Comparison of ENCODE assay signal across 8 cellular contexts in the genomic region with DNA sequence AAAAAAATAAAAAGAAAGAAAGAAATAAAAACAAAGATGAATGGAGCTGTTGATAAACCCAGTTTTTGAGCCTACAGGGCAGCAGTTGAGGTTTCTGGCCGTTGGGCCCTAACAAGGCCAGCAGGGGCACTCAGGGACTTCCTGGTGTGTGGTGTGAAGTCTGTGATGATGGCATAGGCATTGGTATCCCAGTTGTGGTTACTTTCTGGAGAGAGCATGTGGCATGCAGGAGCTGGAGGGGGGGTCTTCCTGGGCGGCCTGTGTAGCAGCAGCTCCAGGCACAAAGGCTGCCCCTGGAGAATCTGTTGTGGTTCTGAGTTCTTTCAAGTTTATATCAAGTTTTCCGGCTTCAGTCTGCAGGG. TPM values are rescaled to one million over a fixed set of nuclear protein-coding genes. Genes with fewer than 3 reads are reported as not detected.
A peak's percentile ranks its signal among the peaks of the same experiment; 100 is the strongest.
DNase-seq lines count a peak whose midpoint lies in the region; ATAC-seq and TF ChIP-seq lines count a peak whose summit lies in the region.

No MANE protein-coding gene starts in this region.

- intact Hi-C loops in activated CD8-positive, alpha-beta T cell treated with anti-CD3 and anti-CD28 coated beads for 36 hours (cut with micrococcal nuclease): no loop called here
- intact Hi-C loops in left colon (cut with DNase I, micrococcal nuclease): no loop called here

- H3K27me3 ChIP-seq in thymus (ENCODE audit: control insufficient read depth, insufficient read depth): no peaks in the 10 kb centered on the region

- H3K4me3 Mint-ChIP-seq in activated CD8-positive, alpha-beta T cell treated with anti-CD3 and anti-CD28 coated beads for 36 hours: peak overlapping the region; percentile 97

- 5% methylated on average over 3 of the region's 3 CpGs for WGBS in thymus

- H3K9me3 ChIP-seq in thymus (ENCODE audit: control insufficient read depth): no peaks in the 10 kb centered on the region

- no peaks in the 10 kb centered on the region for H3K9me3 Mint-ChIP-seq in activated CD8-positive, alpha-beta T cell treated with anti-CD3 and anti-CD28 coated beads for 36 hours

- peaks cover 25% of the 10 kb centered on the region for H3K4me1 ChIP-seq in thymus (ENCODE audit: control insufficient read depth, insufficient read depth, low read length)

- CTCF ChIA-PET in AG04449 (lab: Yijun Ruan, JAX): interaction anchor here (1.1 to 1.9 kb wide), 5 partner anchors 10 to 214 kb away, joined by 3 to 11 read pairs (median 9); no protein-coding TSS in a partner anchor
- CTCF ChIA-PET in activated CD8-positive, alpha-beta T cell treated with anti-CD3 and anti-CD28 coated beads for 36 hours (lab: Charles Lee): interaction anchor here (0.7 to 2.2 kb wide), 5 partner anchors 10 to 213 kb away, joined by 3 to 13 read pairs (median 3); no protein-coding TSS in a partner anchor

- no peaks in the 10 kb centered on the region for H3K36me3 ChIP-seq in thymus (ENCODE audit: control insufficient read depth, insufficient read depth)

- DNase-seq in AG04449 (ENCODE audit: low read depth, low spot score): no peak
- peak; percentile 71 for DNase-seq in H4 (ENCODE audit: low spot score)
- DNase-seq in activated CD8-positive, alpha-beta T cell treated with anti-CD3 and anti-CD28 coated beads for 36 hours: no peak
- DNase-seq in hepatic stellate cell (ENCODE audit: low spot score): peak; percentile 87
- DNase-seq in NCI-H774 (lab: John Stamatoyannopoulos, UW): no peak
- no peak for DNase-seq in left colon

- H3K27ac Mint-ChIP-seq in activated CD8-positive, alpha-beta T cell treated with anti-CD3 and anti-CD28 coated beads for 36 hours: peak overlapping the region; percentile 89

- peaks cover 42% of the 10 kb centered on the region for H3K4me1 Mint-ChIP-seq in activated CD8-positive, alpha-beta T cell treated with anti-CD3 and anti-CD28 coated beads for 36 hours (ENCODE audit: low read depth)

- POLR2A ChIA-PET in AG04449 (lab: Yijun Ruan, JAX): no interaction called here
- POLR2A ChIA-PET in activated CD8-positive, alpha-beta T cell treated with anti-CD3 and anti-CD28 coated beads for 36 hours (lab: Charles Lee): interaction anchor here (0.6 kb wide), 2 partner anchors 167 to 356 kb away, joined by 3 read pairs; no protein-coding TSS in a partner anchor

- H3K36me3 Mint-ChIP-seq in activated CD8-positive, alpha-beta T cell treated with anti-CD3 and anti-CD28 coated beads for 36 hours (ENCODE audit: low read depth): peaks cover 28% of the 10 kb centered on the region

- H3K27me3 Mint-ChIP-seq in activated CD8-positive, alpha-beta T cell treated with anti-CD3 and anti-CD28 coated beads for 36 hours: no peaks in the 10 kb centered on the region

- peak overlapping the region; percentile 7; the same call in 1 of the 2 replicates for H3K4me3 ChIP-seq in AG04449 (ENCODE audit: low read depth, low read length)
- peak overlapping the region; percentile 17 for H3K4me3 ChIP-seq in thymus (ENCODE audit: low read length)

- peak overlapping the region; percentile 25 for H3K27ac ChIP-seq in thymus (ENCODE audit: low read depth)

- no peak for ATAC-seq in activated CD8-positive, alpha-beta T cell treated with anti-CD3 and anti-CD28 coated beads for 36 hours
- no peak for ATAC-seq in left colon
- no peak for ATAC-seq in HG02623 (IDR thresholded peaks at IDR 0.05; ENCODE audit: unreplicated experiment)

- TF ChIP-seq CTCF in AG04449 (IDR thresholded peaks at IDR 0.05; ENCODE audit: insufficient read depth, low read length, missing control alignments): peak; percentile 27
- TF ChIP-seq CTCF in activated CD8-positive, alpha-beta T cell treated with anti-CD3 and anti-CD28 coated beads for 36 hours (IDR thresholded peaks at IDR 0.05): no peak

RNA-seq across cellular contexts. Expression of gene TXNRD2, which starts 2.0 kb away (rescaled TPM):
- 7.5 and 9.1 TPM in 2 replicates for total RNA-seq in H4 (2014; rRNA removed; shearing (Covaris generic))
- total RNA-seq in activated CD8-positive, alpha-beta T cell treated with anti-CD3 and anti-CD28 coated beads for 36 hours: 10 to 100 TPM; 18.0 to 18.5 TPM
- 24.2 TPM for polyA plus RNA-seq in thymus
- 10 to 100 TPM; 18.2 to 21.5 TPM for total RNA-seq in left colon

RNA-seq across cellular contexts. Expression of gene COMT, which starts 2.1 kb away (rescaled TPM):
- 111 and 112 TPM in 2 replicates for total RNA-seq in H4 (2014; rRNA removed; shearing (Covaris generic))
- 10 to 100 TPM; 70.7 to 74.5 TPM for total RNA-seq in activated CD8-positive, alpha-beta T cell treated with anti-CD3 and anti-CD28 coated beads for 36 hours
- polyA plus RNA-seq in thymus: 74.5 TPM
- total RNA-seq in left colon: 10 to 100 TPM; 58.2 to 71.3 TPM

Comparison
In these comparisons a context has a peak if more than half of its experiments do, and no peak if none do; other contexts are left out.
1. DNase-seq: peak in H4 (single experiment) and hepatic stellate cell (single experiment); none in AG04449 (single experiment), activated CD8-positive, alpha-beta T cell treated with anti-CD3 and anti-CD28 coated beads for 36 hours (single experiment), NCI-H774 (single experiment) and left colon (0 of 2).